Comparison of ENCODE assay signal across 15 cellular contexts in genomic region chr21:15282666-15283065, GRCh38.
DNase-seq lines count a peak whose midpoint lies in the region; ATAC-seq, FAIRE-seq and TF ChIP-seq lines count a peak whose summit lies in the region.
"Had no signal": no experiment of that assay in that cellular context is flagged by ENCODE, and none has a peak within 500 bp of the region (broad histone marks: within the 10 kb centered on the region; RNA-seq: fewer than 3 reads in every experiment).

No MANE protein-coding gene starts in this region.

- POLR2A ChIA-PET in PC-3 (lab: Charles Lee; ENCODE audit: unreplicated experiment), result no interaction called here

- no peak overlapping the region for H2AFZ ChIP-seq in PC-3 (ENCODE audit: low read length)

- no peaks in the 10 kb centered on the region for H3F3A ChIP-seq in PC-3 (ENCODE audit: low read length, unreplicated experiment)

- intact Hi-C loops in PC-3 (cut with micrococcal nuclease) (loop anchor here (5.0 to 10.0 kb wide), 3 partner anchors 40 to 218 kb away; partner anchors contain the start of gene NRIP1), right lobe of liver (cut with DNase I) (no loop called here)

- DNase-seq in NCI-H510A treated with DMSO at 0.1 percent for 48 hours (lab: John Stamatoyannopoulos, UW) (peak; percentile 1), NCI-H510A (lab: John Stamatoyannopoulos, UW) (no peak), PC-3 (peak; percentile 67), bronchial epithelial cell (ENCODE audit: low read depth) (peak; percentile 22), right lobe of liver (no peak), NOMO-1 (lab: John Stamatoyannopoulos, UW; ENCODE audit: unreplicated experiment in 2 of 2) (no peak), Ammon's horn (ENCODE audit: low spot score) (no peak), caudate nucleus (lab: John Stamatoyannopoulos, UW) (no peak)
- DNase-seq: H9, NCI-H1105, NCI-H187 treated with DMSO at 0.1 percent for 48 hours, NCI-H526, Peyer's patch, SW 1271 had no signal

- H3K4me3 ChIP-seq in PC-3 (ENCODE audit: low read length), result no peak overlapping the region
- no peak overlapping the region for H3K4me3 ChIP-seq in bronchial epithelial cell (ENCODE audit: low read depth, low read length)
- no peak overlapping the region for H3K4me3 ChIP-seq in right lobe of liver
- H3K4me3 ChIP-seq: Peyer's patch had no signal

- no peak for TF ChIP-seq POLR2A in right lobe of liver (IDR thresholded peaks at IDR 0.05)

- H3K9me3 ChIP-seq in PC-3 (ENCODE audit: low read length) (no peaks in the 10 kb centered on the region), right lobe of liver (no peaks in the 10 kb centered on the region)
- H3K9me3 ChIP-seq: Peyer's patch had no signal

- ATAC-seq in PC-3 (peak; percentile 84), right lobe of liver (peak; percentile 56 to 85 (median 84))

- no peaks in the 10 kb centered on the region for H3K79me2 ChIP-seq in PC-3 (ENCODE audit: low read length)

- peak overlapping the region; percentile 40 for H3K27ac ChIP-seq in PC-3 (ENCODE audit: low read length)
- H3K27ac ChIP-seq in right lobe of liver, result no peak overlapping the region
- H3K27ac ChIP-seq in caudate nucleus (ENCODE audit: low read depth, low read length), result no peak overlapping the region
- H3K27ac ChIP-seq: Peyer's patch had no signal

- H3K36me3 ChIP-seq in PC-3 (ENCODE audit: low read depth, low read length) (no peaks in the 10 kb centered on the region), bronchial epithelial cell (ENCODE audit: control insufficient read depth, insufficient read depth, low read length) (no peaks in the 10 kb centered on the region), right lobe of liver (no peaks in the 10 kb centered on the region)
- H3K36me3 ChIP-seq: Peyer's patch had no signal

- no peaks in the 10 kb centered on the region for H3K27me3 ChIP-seq in PC-3 (ENCODE audit: low read length)
- no peaks in the 10 kb centered on the region for H3K27me3 ChIP-seq in bronchial epithelial cell (ENCODE audit: control insufficient read depth, insufficient read depth, low read length)
- H3K27me3 ChIP-seq in right lobe of liver, result no peaks in the 10 kb centered on the region
- H3K27me3 ChIP-seq: Peyer's patch had no signal

- WGBS in right lobe of liver (ENCODE audit: insufficient coverage, low coverage, low lambda C conversion rate, missing lambda C conversion rate), result 16% methylated on average over 1 of the region's 1 CpG

- no TSS peak for BruUV-seq in PC-3 (replicated peaks; lab: Mats Ljungman, UMichigan)

- FAIRE-seq in bronchial epithelial cell (lab: Jason Lieb, UNC), result no peak
- FAIRE-seq: A204.1 had no signal

- no peaks in the 10 kb centered on the region for H3K9me2 ChIP-seq in PC-3 (replicated peaks; ENCODE audit: low read length)

- no peaks in the 10 kb centered on the region for H4K20me1 ChIP-seq in PC-3 (ENCODE audit: low read length)

- no peak for TF ChIP-seq CTCF in PC-3 (conservative IDR thresholded peaks at IDR 0.05; ENCODE audit: low read depth, low read length)
- TF ChIP-seq CTCF in bronchial epithelial cell (IDR thresholded peaks at IDR 0.05; ENCODE audit: insufficient read depth, low read length, severe bottlenecking), result no peak
- TF ChIP-seq CTCF in right lobe of liver (IDR thresholded peaks at IDR 0.05), result no peak

- CTCF ChIA-PET in PC-3 (lab: Charles Lee), result no interaction called here

- H3K4me2 ChIP-seq in PC-3 (ENCODE audit: low read length), result peak overlapping the region; percentile 35; the same call in 1 of the 2 replicates

- no peak overlapping the region for H3K9ac ChIP-seq in PC-3 (ENCODE audit: low read length)

- H3K4me1 ChIP-seq in PC-3 (ENCODE audit: insufficient read depth, low read length) (peaks cover 18% of the 10 kb centered on the region), right lobe of liver (no peaks in the 10 kb centered on the region)
- H3K4me1 ChIP-seq: Peyer's patch had no signal

Comparison
In these comparisons a context has a peak if more than half of its experiments do, and no peak if none do; other contexts are left out.
1. DNase-seq: peak in NCI-H510A treated with DMSO at 0.1 percent for 48 hours (single experiment), PC-3 (single experiment) and bronchial epithelial cell (single experiment); none in NCI-H510A (single experiment), right lobe of liver (0 of 3), NOMO-1 (0 of 2), Ammon's horn (single experiment) and caudate nucleus (0 of 61).